12 cellular contexts compared by ENCODE assay signal in the genomic region with DNA sequence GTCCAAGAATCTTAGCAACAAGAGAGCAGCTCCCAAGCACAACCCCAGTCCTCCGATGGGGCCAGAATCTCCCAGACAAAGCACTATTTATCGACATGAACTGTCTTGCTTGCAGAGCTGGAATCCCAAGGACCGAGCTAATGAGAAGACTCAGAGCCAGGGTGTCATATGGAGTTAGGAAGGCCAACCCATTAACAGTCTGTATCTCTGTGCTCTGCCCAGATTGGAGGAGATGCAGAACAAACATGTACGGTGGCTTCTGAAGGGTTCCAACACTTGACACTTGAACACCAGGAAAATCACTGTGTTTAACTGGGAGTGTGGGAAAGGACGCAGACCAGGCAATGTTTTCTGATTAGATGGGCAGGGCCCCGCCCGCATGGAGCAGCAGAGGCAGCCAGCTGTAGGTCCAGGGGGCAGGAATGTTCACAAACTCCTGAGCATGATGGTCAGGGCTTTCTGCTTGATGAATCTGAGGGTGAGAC. TPM values are rescaled to one million over a fixed set of nuclear protein-coding genes. Genes with fewer than 3 reads are reported as not detected.
DNase-seq lines count a peak whose midpoint lies in the region; ATAC-seq, FAIRE-seq and TF ChIP-seq lines count a peak whose summit lies in the region.
"Had no signal": no experiment of that assay in that cellular context is flagged by ENCODE, and none has a peak within 500 bp of the region (broad histone marks: within the 10 kb centered on the region; RNA-seq: fewer than 3 reads in every experiment).

No MANE protein-coding gene starts in this region.

- H3K4me3 Mint-ChIP-seq in type B pancreatic cell = peak overlapping the region; percentile 63
- no peak overlapping the region for H3K4me3 Mint-ChIP-seq in CD4-positive, alpha-beta T cell

- H3K79me2 ChIP-seq in HepG2 (ENCODE audit: insufficient read depth, low read length) = no peaks in the 10 kb centered on the region

- peak; percentile 81 for FAIRE-seq in HepG2 (lab: Jason Lieb, UNC)

- H3K27ac ChIP-seq in caudate nucleus (ENCODE audit: low read depth, low read length) (peak overlapping the region; percentile 76), HepG2 (ENCODE audit: extremely low read length, insufficient read depth, low read length) (peak overlapping the region; percentile 8)
- H3K27ac ChIP-seq in CD4-positive, alpha-beta T cell (ENCODE audit: low read depth, low read length) = no peak overlapping the region
- H3K27ac ChIP-seq: 22Rv1 had no signal

- H2AFZ ChIP-seq in HepG2 (ENCODE audit: low read length) = no peak overlapping the region

- TF ChIP-seq EP300 in HepG2 (IDR thresholded peaks at IDR 0.05; ENCODE audit: low read depth in 2 of 2, low read length in 2 of 2) (no peak), HepG2 (CRISPR knock-in tag; IDR thresholded peaks at IDR 0.05; ENCODE audit: borderline replicate concordance) (no peak)

- DNase-seq in DMS 273 (lab: John Stamatoyannopoulos, UW; ENCODE audit: unreplicated experiment) (peak; percentile 65), DMS 273 treated with DMSO at 0.1 percent for 48 hours (lab: John Stamatoyannopoulos, UW) (no peak), caudate nucleus (lab: John Stamatoyannopoulos, UW) (peak in 20 of 61 donors; percentile 5 to 66 (median 23)), HepG2 (ENCODE audit: low spot score) (peak; percentile 60), type B pancreatic cell (ENCODE audit: extremely low spot score, unreplicated experiment) (no peak), SKM-1 treated with dmso at 0.1 percent for 144 hours (lab: John Stamatoyannopoulos, UW; ENCODE audit: unreplicated experiment) (no peak)
- no peak for DNase-seq in CD4-positive, alpha-beta T cell
- DNase-seq: activated CD4-positive, CD25-positive, alpha-beta regulatory T cell; central memory CD4-positive, alpha-beta T cell; H7 had no signal

- ATAC-seq in HepG2 = peak; percentile 90
- no peak for ATAC-seq in HG03108 (IDR thresholded peaks at IDR 0.05; ENCODE audit: unreplicated experiment)
- ATAC-seq in CD4-positive, alpha-beta T cell (ENCODE audit: poor library complexity) = no peak

- in situ Hi-C loops in HepG2 (cut with HindIII; ENCODE audit: extremely low pct_ligation_motif_present, low pct_unique_long_range_greater_than_20kb) = no loop called here

- no peaks in the 10 kb centered on the region for H3K36me3 ChIP-seq in HepG2 (replicated peaks in 1 of 2; ENCODE audit: control insufficient read depth in 1 of 2, insufficient read depth in 2 of 2, low read length in 2 of 2)

- TF ChIP-seq CTCF in HepG2 (CRISPR knock-in tag; IDR thresholded peaks at IDR 0.05) = no peak
- no peak for TF ChIP-seq CTCF in type B pancreatic cell (conservative IDR thresholded peaks at IDR 0.05)
- no peak for TF ChIP-seq CTCF in CD4-positive, alpha-beta T cell (IDR thresholded peaks at IDR 0.05)

- 0% methylated on average over 7 of the region's 7 CpGs for WGBS in HepG2 (ENCODE audit: low lambda C conversion rate)

- peak overlapping the region; percentile 81 for H3K4me2 ChIP-seq in HepG2 (ENCODE audit: low read depth, low read length)

- peaks cover 0 to 16% of the 10 kb centered on the region in 2 experiments; a peak in 2 of 5 replicates for H3K27me3 ChIP-seq in HepG2 (ENCODE audit: control insufficient read depth in 1 of 2, insufficient read depth in 2 of 2, low read length in 2 of 2)
- peaks cover 12% of the 10 kb centered on the region for H3K27me3 ChIP-seq in CD4-positive, alpha-beta T cell (ENCODE audit: control insufficient read depth, insufficient read depth, low read length)

- peaks cover 29% of the 10 kb centered on the region for H3K4me1 ChIP-seq in HepG2 (ENCODE audit: insufficient read depth, low read length)

- H4K20me1 ChIP-seq in HepG2 (ENCODE audit: insufficient read depth, low read length) = no peaks in the 10 kb centered on the region

- no peak for TF ChIP-seq RAD21 in HepG2 (CRISPR knock-in tag; IDR thresholded peaks at IDR 0.05)

- peak overlapping the region; percentile 82 for H3K27ac Mint-ChIP-seq in type B pancreatic cell
- no peak overlapping the region for H3K27ac Mint-ChIP-seq in CD4-positive, alpha-beta T cell

- no peaks in the 10 kb centered on the region for H3K9me3 ChIP-seq in HepG2 (ENCODE audit: low read length)
- no peaks in the 10 kb centered on the region for H3K9me3 ChIP-seq in CD4-positive, alpha-beta T cell (ENCODE audit: control insufficient read depth, low read length)

- H3K4me3 ChIP-seq in HepG2 (replicated peaks in 1 of 3; ENCODE audit: insufficient read depth in 1 of 3, low read depth in 2 of 3, low read length in 3 of 3) = peak overlapping the region in 2 of 3 experiments; percentile 34 to 44; a peak in 4 of 6 replicates

- intact Hi-C loops in HepG2 (cut with micrococcal nuclease; ENCODE audit: unreplicated experiment) = loop anchor here (5.0 kb wide), 1 partner anchor 40 kb away; no protein-coding TSS in a partner anchor
- intact Hi-C loops in CD4-positive, alpha-beta T cell (cut with DNase I, micrococcal nuclease) = no loop called here

- no TSS peak for BruUV-seq in HepG2 (replicated peaks; lab: Mats Ljungman, UMichigan)

- no peaks in the 10 kb centered on the region for H3K27me3 Mint-ChIP-seq in type B pancreatic cell
- H3K27me3 Mint-ChIP-seq in CD4-positive, alpha-beta T cell = peaks cover 9% of the 10 kb centered on the region

- no peak for TF ChIP-seq POLR2A in HepG2 (IDR thresholded peaks at IDR 0.05; ENCODE audit: insufficient read depth in 1 of 2, low read depth in 2 of 2, low read length in 2 of 2)

- no peaks in the 10 kb centered on the region for H3K9me3 Mint-ChIP-seq in type B pancreatic cell
- H3K9me3 Mint-ChIP-seq in CD4-positive, alpha-beta T cell = no peaks in the 10 kb centered on the region

- CTCF ChIA-PET in HepG2 (lab: Yijun Ruan, JAX; ENCODE audit: low intra/inter-chr PET ratio, low total read pairs) = no interaction called here
- CTCF ChIA-PET in CD4-positive, alpha-beta T cell (lab: Charles Lee) = no interaction called here

- H3K9ac ChIP-seq in HepG2 (ENCODE audit: insufficient read depth, low read depth, low read length) = no peak overlapping the region

- no peaks in the 10 kb centered on the region for H3K36me3 Mint-ChIP-seq in type B pancreatic cell
- no peaks in the 10 kb centered on the region for H3K36me3 Mint-ChIP-seq in CD4-positive, alpha-beta T cell (ENCODE audit: low read depth)

- POLR2A ChIA-PET in HepG2 (lab: Yijun Ruan, JAX) = interaction anchor here (0.7 to 1.2 kb wide), 2 partner anchors 11 to 35 kb away, joined by 3 to 8 read pairs; a partner anchor contains a TSS
- POLR2A ChIA-PET in CD4-positive, alpha-beta T cell (lab: Charles Lee) = no interaction called here

- peaks cover 38% of the 10 kb centered on the region for H3K4me1 Mint-ChIP-seq in type B pancreatic cell (ENCODE audit: unreplicated experiment)
- H3K4me1 Mint-ChIP-seq in CD4-positive, alpha-beta T cell (ENCODE audit: low read depth) = no peaks in the 10 kb centered on the region

TF ChIP-seq in HepG2, 621 proteins besides CTCF, POLR2A, EP300 and RAD21 (continues in another document):
- TF ChIP-seq NCOA2 (CRISPR knock-in tag; IDR thresholded peaks at IDR 0.05) (0 out of 2 replicates have a peak, but pooled peaks have one; percentile 15), ASH2L (IDR thresholded peaks at IDR 0.05; ENCODE audit: insufficient read length, low read depth, low read length) (peak; percentile 28)
- TF ChIP-seq, protein P1, sequence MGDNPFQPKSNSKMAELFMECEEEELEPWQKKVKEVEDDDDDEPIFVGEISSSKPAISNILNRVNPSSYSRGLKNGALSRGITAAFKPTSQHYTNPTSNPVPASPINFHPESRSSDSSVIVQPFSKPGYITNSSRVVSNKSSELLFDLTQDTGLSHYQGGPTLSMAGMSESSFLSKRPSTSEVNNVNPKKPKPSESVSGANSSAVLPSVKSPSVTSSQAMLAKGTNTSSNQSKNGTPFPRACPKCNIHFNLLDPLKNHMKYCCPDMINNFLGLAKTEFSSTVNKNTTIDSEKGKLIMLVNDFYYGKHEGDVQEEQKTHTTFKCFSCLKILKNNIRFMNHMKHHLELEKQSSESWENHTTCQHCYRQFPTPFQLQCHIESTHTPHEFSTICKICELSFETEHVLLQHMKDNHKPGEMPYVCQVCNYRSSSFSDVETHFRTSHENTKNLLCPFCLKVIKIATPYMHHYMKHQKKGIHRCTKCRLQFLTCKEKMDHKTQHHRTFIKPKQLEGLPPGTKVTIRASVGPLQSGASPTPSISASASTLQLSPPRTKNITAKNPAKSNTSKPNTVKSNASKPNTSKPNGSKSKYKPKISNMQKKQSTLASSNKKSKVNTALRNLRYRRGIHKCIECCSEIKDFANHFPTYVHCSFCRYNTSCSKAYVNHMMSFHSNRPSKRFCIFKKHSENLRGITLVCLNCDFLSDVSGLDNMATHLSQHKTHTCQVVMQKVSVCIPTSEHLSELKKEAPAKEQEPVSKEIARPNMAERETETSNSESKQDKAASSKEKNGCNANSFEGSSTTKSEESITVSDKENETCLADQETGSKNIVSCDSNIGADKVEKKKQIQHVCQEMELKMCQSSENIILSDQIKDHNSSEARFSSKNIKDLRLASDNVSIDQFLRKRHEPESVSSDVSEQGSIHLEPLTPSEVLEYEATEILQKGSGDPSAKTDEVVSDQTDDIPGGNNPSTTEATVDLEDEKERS (CRISPR knock-in tag; IDR thresholded peaks at IDR 0.05) = no peak

RNA-seq across cellular contexts. Expression of a gene that starts 35.4 kb away (rescaled TPM):
- total RNA-seq in HepG2 (2016; rRNA removed; fragmentation: Illumina TruSeq; extraction: Trizol) (14.8 and 18.7 TPM in 2 replicates), type B pancreatic cell (ENCODE audit: low replicate concordance) (5.4 and 7.8 TPM in 2 replicates)
- total RNA-seq in HepG2 (2016; cell fraction: cytosol; rRNA removed; fragmentation: Illumina TruSeq; extraction: Trizol; ENCODE audit: low read depth) = 2.8 and 3.5 TPM in 2 replicates
- total RNA-seq in HepG2 (2016; cell fraction: insoluble cytoplasmic fraction; rRNA removed; fragmentation: Illumina TruSeq; extraction: Trizol) = 13.6 and 18.6 TPM in 2 replicates
- total RNA-seq in HepG2 (2016; cell fraction: membrane; rRNA removed; fragmentation: Illumina TruSeq; extraction: Trizol) = 8.0 and 9.5 TPM in 2 replicates
- total RNA-seq in HepG2 (2016; cell fraction: nucleus; rRNA removed; fragmentation: Illumina TruSeq; extraction: Trizol) = 7.0 and 7.1 TPM in 2 replicates
- polyA plus RNA-seq in HepG2 (2011; rRNA removed) = 11.4 and 13.3 TPM in 2 replicates
- polyA plus RNA-seq in HepG2 (2011; cell fraction: cytosol; rRNA removed) = 6.3 and 10.7 TPM in 2 replicates
- 5.5 and 7.0 TPM in 2 replicates for polyA plus RNA-seq in HepG2 (2011; cell fraction: nucleus; rRNA removed)
- polyA plus RNA-seq in HepG2 (2012) = 13.0 and 17.4 TPM in 2 replicates
- 0.78 and 0.98 TPM in 2 replicates for polyA plus RNA-seq in HepG2 (2016; cell fraction: cytosol; fragmentation: Illumina TruSeq; extraction: Trizol; ENCODE audit: low read depth)
- polyA plus RNA-seq in HepG2 (2016; cell fraction: insoluble cytoplasmic fraction; fragmentation: Illumina TruSeq; extraction: Trizol; ENCODE audit: low read depth) = 13.2 and 13.9 TPM in 2 replicates
- 2.4 and 2.7 TPM in 2 replicates for polyA plus RNA-seq in HepG2 (2016; cell fraction: membrane; fragmentation: Illumina TruSeq; extraction: Trizol; ENCODE audit: low read depth)
- 6.2 and 6.4 TPM in 2 replicates for polyA plus RNA-seq in HepG2 (2016; cell fraction: nucleus; fragmentation: Illumina TruSeq; extraction: Trizol; ENCODE audit: insufficient read depth, low read depth)
- polyA minus RNA-seq in HepG2 (2011; rRNA and poly(A)+ RNA removed; ENCODE audit: low replicate concordance) = 13.9 and 20.0 TPM in 2 replicates
- 16.0 and 20.2 TPM in 2 replicates for polyA minus RNA-seq in HepG2 (2011; cell fraction: cytosol; rRNA and poly(A)+ RNA removed)
- 21.6 and 26.9 TPM in 2 replicates for polyA minus RNA-seq in HepG2 (2011; cell fraction: nucleus; rRNA and poly(A)+ RNA removed)
- not detected for total RNA-seq in CD4-positive, alpha-beta T cell

Comparison
In these comparisons a context has a peak if more than half of its experiments do, and no peak if none do; other contexts are left out.
1. DNase-seq: peak in DMS 273 (single experiment) and HepG2 (single experiment); none in DMS 273 treated with DMSO at 0.1 percent for 48 hours (single experiment), type B pancreatic cell (single experiment), SKM-1 treated with dmso at 0.1 percent for 144 hours (single experiment) and CD4-positive, alpha-beta T cell (0 of 10).